In genomic region chr5:168292783-168293696, GRCh38 we compare ENCODE assay signal across 10 cellular contexts. TPM values are rescaled to one million over a fixed set of nuclear protein-coding genes. Genes with fewer than 3 reads are reported as not detected.
DNase-seq lines count a peak whose midpoint lies in the region; ATAC-seq and TF ChIP-seq lines count a peak whose summit lies in the region.
"Had no signal": no experiment of that assay in that cellular context is flagged by ENCODE, and none has a peak within 500 bp of the region (broad histone marks: within the 10 kb centered on the region; RNA-seq: fewer than 3 reads in every experiment).

No MANE protein-coding gene starts in this region.

- peaks cover 11% of the 10 kb centered on the region for H3K4me1 Mint-ChIP-seq in activated CD4-positive, alpha-beta T cell treated with anti-CD3 and anti-CD28 coated beads for 36 hours
- peaks cover 61% of the 10 kb centered on the region for H3K4me1 Mint-ChIP-seq in WTC11
- peaks cover 4 to 17% of the 10 kb centered on the region in 2 donors for H3K4me1 Mint-ChIP-seq in immature natural killer cell

- ATAC-seq in activated CD4-positive, alpha-beta T cell treated with anti-CD3 and anti-CD28 coated beads for 36 hours, result no peak
- ATAC-seq in WTC11, result no peak
- ATAC-seq in GM21390 (IDR thresholded peaks at IDR 0.05; ENCODE audit: unreplicated experiment), result no peak
- ATAC-seq in HG02885 (IDR thresholded peaks at IDR 0.05; ENCODE audit: poor library complexity, unreplicated experiment), result no peak

- no peak for TF ChIP-seq EP300 in stomach (IDR thresholded peaks at IDR 0.05)

- peaks cover 13 to 58% (median 35%) of the 10 kb centered on the region in 4 donors for H3K4me1 ChIP-seq in stomach

- 25 to 54% (median 39%) methylated on average over 18 of the region's 18 CpGs for whole genome bisulfite sequencing in stomach, 5 donors

- POLR2A ChIA-PET in activated CD4-positive, alpha-beta T cell treated with anti-CD3 and anti-CD28 coated beads for 36 hours (lab: Charles Lee), result no interaction called here
- POLR2A ChIA-PET in WTC11 (lab: Charles Lee), result interaction anchor here (0.8 to 1.6 kb wide), 7 partner anchors 8 to 143 kb away, joined by 3 to 8 read pairs (median 4); no protein-coding TSS in a partner anchor

- no peaks in the 10 kb centered on the region for H3K36me3 ChIP-seq in stomach
- H3K36me3 ChIP-seq: heart right ventricle had no signal

- TF ChIP-seq CTCF in WTC11 (IDR thresholded peaks at IDR 0.05) (no peak), stomach (IDR thresholded peaks at IDR 0.05) (no peak)

- H3K27ac ChIP-seq in stomach, result peak overlapping the region; percentile 82 to 87 (median 82)
- H3K27ac ChIP-seq: heart right ventricle had no signal

- no peak for DNase-seq in activated CD4-positive, alpha-beta T cell treated with anti-CD3 and anti-CD28 coated beads for 36 hours
- no peak for DNase-seq in activated CD4-positive, alpha-beta T cell treated with anti-CD3 and anti-CD28 coated beads for 4 hours
- peak; percentile 26 for DNase-seq in WTC11 (ENCODE audit: low spot score)
- DNase-seq in immature natural killer cell, result no peak
- no peak for DNase-seq in stomach
- no peak for DNase-seq in NOMO-1 treated with dmso at 0.1 percent for 144 hours (lab: John Stamatoyannopoulos, UW; ENCODE audit: unreplicated experiment)
- DNase-seq: activated gamma-delta T cell treated with Interleukin-2 at 50 U/mL for 16 hours, heart right ventricle had no signal

- CTCF ChIA-PET in activated CD4-positive, alpha-beta T cell treated with anti-CD3 and anti-CD28 coated beads for 36 hours (lab: Charles Lee), result interaction anchor here (0.5 to 0.8 kb wide), 2 partner anchors 23 to 180 kb away, joined by 3 read pairs; no protein-coding TSS in a partner anchor
- CTCF ChIA-PET in WTC11 (lab: Charles Lee), result interaction anchor here (0.7 to 3.6 kb wide), 22 partner anchors 8 to 193 kb away, joined by 3 to 27 read pairs (median 6); partner anchors contain the start of gene RARS1

- H3K4me3 Mint-ChIP-seq in activated CD4-positive, alpha-beta T cell treated with anti-CD3 and anti-CD28 coated beads for 36 hours, result peak overlapping the region; percentile 28
- H3K4me3 Mint-ChIP-seq in WTC11 (peak overlapping the region; percentile 74), immature natural killer cell (peak overlapping the region; percentile 46 to 67 (median 60))

- intact Hi-C loops in activated CD4-positive, alpha-beta T cell treated with anti-CD3 and anti-CD28 coated beads for 36 hours (cut with DNase I, micrococcal nuclease), result loop anchor here in 1 of 2 experiments (5.0 kb wide), 1 partner anchor 194 kb away; the partner anchor contains the start of gene RARS1
- intact Hi-C loops in stomach (cut with DNase I; ENCODE audit: low total_unique reads), result no loop called here

- no peaks in the 10 kb centered on the region for H3K9me3 Mint-ChIP-seq in activated CD4-positive, alpha-beta T cell treated with anti-CD3 and anti-CD28 coated beads for 36 hours (ENCODE audit: low read depth)
- H3K9me3 Mint-ChIP-seq in WTC11 (no peaks in the 10 kb centered on the region), immature natural killer cell (peaks cover 0 to 7% (median 0%) of the 10 kb centered on the region in 6 donors)

- no peak for TF ChIP-seq POLR2A in stomach (IDR thresholded peaks at IDR 0.05)

- H3K36me3 Mint-ChIP-seq in activated CD4-positive, alpha-beta T cell treated with anti-CD3 and anti-CD28 coated beads for 36 hours (ENCODE audit: low read depth), result no peaks in the 10 kb centered on the region
- H3K36me3 Mint-ChIP-seq in WTC11 (no peaks in the 10 kb centered on the region), immature natural killer cell (no peaks in the 10 kb centered on the region)

- H3K27me3 ChIP-seq in stomach, result peaks cover 0 to 57% (median 17%) of the 10 kb centered on the region in 3 donors

- peaks cover 30% of the 10 kb centered on the region for H3K27me3 Mint-ChIP-seq in activated CD4-positive, alpha-beta T cell treated with anti-CD3 and anti-CD28 coated beads for 36 hours
- H3K27me3 Mint-ChIP-seq in WTC11 (ENCODE audit: low read depth) (peaks cover 10% of the 10 kb centered on the region), immature natural killer cell (ENCODE audit: low read depth in 3 of 3) (peaks cover 7 to 17% (median 15%) of the 10 kb centered on the region in 3 donors)

- no peak overlapping the region for H3K27ac Mint-ChIP-seq in activated CD4-positive, alpha-beta T cell treated with anti-CD3 and anti-CD28 coated beads for 36 hours
- H3K27ac Mint-ChIP-seq in WTC11, result no peak overlapping the region
- H3K27ac Mint-ChIP-seq in immature natural killer cell, result no peak overlapping the region

- no peaks in the 10 kb centered on the region for H3K9me3 ChIP-seq in stomach
- H3K9me3 ChIP-seq: heart right ventricle had no signal

- H3K4me3 ChIP-seq in stomach, result peak overlapping the region; percentile 54 to 66 (median 64)

TF ChIP-seq in WTC11, 78 proteins besides CTCF, POLR2A, EP300 and RAD21 (continues in another document):
- TF ChIP-seq STAT6 (CRISPR knock-in tag; conservative IDR thresholded peaks at IDR 0.05; ENCODE audit: low read depth), result no peak
- TF ChIP-seq ZMAT4 (CRISPR knock-in tag; IDR thresholded peaks at IDR 0.05), result no peak
- no peak for TF ChIP-seq CREB1 (CRISPR knock-in tag; IDR thresholded peaks at IDR 0.05)
- no peak for TF ChIP-seq EMX1 (CRISPR knock-in tag; IDR thresholded peaks at IDR 0.05)
- no peak for TF ChIP-seq ARID4B (CRISPR knock-in tag; IDR thresholded peaks at IDR 0.05; ENCODE audit: borderline replicate concordance)
- TF ChIP-seq JAZF1 (CRISPR knock-in tag; IDR thresholded peaks at IDR 0.05), result no peak
- TF ChIP-seq TCF7 (CRISPR knock-in tag; IDR thresholded peaks at IDR 0.05; ENCODE audit: low read depth), result no peak
- TF ChIP-seq CREM (CRISPR knock-in tag; IDR thresholded peaks at IDR 0.05), result no peak
- TF ChIP-seq ZNF219 (CRISPR knock-in tag; IDR thresholded peaks at IDR 0.05; ENCODE audit: borderline replicate concordance), result no peak

RNA-seq across cellular contexts. Expression of gene WWC1, which starts 1.6 kb away (rescaled TPM):
- 1 to 10 TPM; 2.1 to 2.2 TPM for total RNA-seq in activated CD4-positive, alpha-beta T cell treated with anti-CD3 and anti-CD28 coated beads for 36 hours
- total RNA-seq in WTC11 (2021) (29.1 to 48.4 TPM (median 31.6 TPM) in 3 replicates), stomach (10 to 100 TPM; 18.1 to 82.6 (median 37.4) TPM)
- polyA plus RNA-seq in immature natural killer cell (under 1 TPM in 1 of 3 donors, not detected in 2; 0.40 TPM), stomach (10 to 100 TPM; 11.3 to 45.5 (median 16.6) TPM)
